In genomic region chr12:119216084-119216483, GRCh38 we compare ENCODE assay signal across 3 cellular contexts.
TF ChIP-seq lines count a peak whose summit lies in the region.

No MANE protein-coding gene starts in this region.

TF ChIP-seq in A549, 52 proteins besides CTCF, POLR2A, EP300 and RAD21:
- TF ChIP-seq ZFP36 (IDR thresholded peaks at IDR 0.05; ENCODE audit: borderline replicate concordance, partially characterized antibody) (peak; percentile 7), BCL3 (IDR thresholded peaks at IDR 0.05) (no peak), TFCP2L1 (CRISPR knock-in tag; IDR thresholded peaks at IDR 0.05) (no peak), NR3C1 (IDR thresholded peaks at IDR 0.05) (no peak), BHLHE40 (IDR thresholded peaks at IDR 0.05; ENCODE audit: low read depth, low read length) (no peak), HOXA7 (CRISPR knock-in tag; IDR thresholded peaks at IDR 0.05) (no peak), REST (IDR thresholded peaks at IDR 0.05) (no peak)

TF ChIP-seq in K562, 482 proteins besides CTCF, POLR2A, EP300 and RAD21:
- TF ChIP-seq RBM25 (IDR thresholded peaks at IDR 0.05; ENCODE audit: low read depth, low read length, severe bottlenecking) (peak; percentile 63), ZFP36 (IDR thresholded peaks at IDR 0.05; ENCODE audit: low read depth, low read length, partially characterized antibody) (peak; percentile 24), SIRT6 (IDR thresholded peaks at IDR 0.05; ENCODE audit: low read depth, low read length) (no peak), HNRNPK (IDR thresholded peaks at IDR 0.05; ENCODE audit: low read depth, low read length, poor library complexity, severe bottlenecking) (no peak)

TF ChIP-seq in H1, 55 proteins besides CTCF, POLR2A, EP300 and RAD21:
- TF ChIP-seq KDM1A (IDR thresholded peaks at IDR 0.05; ENCODE audit: borderline replicate concordance, low read length) (peak; percentile 67; the same call in 1 of the 2 replicates), POLR2AphosphoS5 (IDR thresholded peaks at IDR 0.05; ENCODE audit: low read depth, low read length) (no peak)
TF ChIP-seq in H1: peak in this region for 1.
